1 cellular context compared by ENCODE assay signal in the genomic region with DNA sequence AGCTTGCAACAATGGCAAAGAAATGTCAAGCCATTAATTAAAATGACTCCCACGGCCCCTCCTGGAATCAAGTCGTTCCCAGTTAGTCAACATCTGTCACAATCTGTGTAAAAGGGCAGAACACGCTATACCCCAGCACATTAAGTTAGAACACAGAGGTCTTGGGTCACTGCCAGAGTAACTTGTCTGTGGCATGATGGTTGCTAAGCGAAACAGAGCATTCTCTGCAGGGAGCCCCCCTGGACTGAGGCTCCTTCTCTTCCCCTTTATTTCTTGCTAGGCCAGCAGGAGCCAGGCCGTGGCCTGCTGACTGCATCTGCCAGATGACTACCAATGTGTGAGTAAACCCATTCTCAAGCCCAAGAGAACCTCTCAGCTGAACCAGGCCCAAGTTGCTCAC.
TF ChIP-seq lines count a peak whose summit lies in the region.

No MANE protein-coding gene starts in this region.

TF ChIP-seq in K562, 482 proteins besides CTCF, POLR2A, EP300 and RAD21 (continued from another document):
- TF ChIP-seq RB1 (IDR thresholded peaks at IDR 0.05; ENCODE audit: low read depth) (no peak), GATA2 (CRISPR knock-in tag; IDR thresholded peaks at IDR 0.05) (no peak), TRIM28 (IDR thresholded peaks at IDR 0.05) (no peak), DIDO1 (tag; IDR thresholded peaks at IDR 0.05; ENCODE audit: low read depth) (no peak), ZNF76 (CRISPR knock-in tag; IDR thresholded peaks at IDR 0.05; ENCODE audit: borderline replicate concordance) (no peak), MCM7 (IDR thresholded peaks at IDR 0.05) (no peak), ZZZ3 (IDR thresholded peaks at IDR 0.05) (no peak), ATF7 (IDR thresholded peaks at IDR 0.05) (no peak), ERF (CRISPR knock-in tag; IDR thresholded peaks at IDR 0.05) (no peak), ETV1 (tag; conservative IDR thresholded peaks at IDR 0.05; ENCODE audit: low read depth) (no peak), EHMT2 (IDR thresholded peaks at IDR 0.05) (no peak)
- TF ChIP-seq, protein P1, sequence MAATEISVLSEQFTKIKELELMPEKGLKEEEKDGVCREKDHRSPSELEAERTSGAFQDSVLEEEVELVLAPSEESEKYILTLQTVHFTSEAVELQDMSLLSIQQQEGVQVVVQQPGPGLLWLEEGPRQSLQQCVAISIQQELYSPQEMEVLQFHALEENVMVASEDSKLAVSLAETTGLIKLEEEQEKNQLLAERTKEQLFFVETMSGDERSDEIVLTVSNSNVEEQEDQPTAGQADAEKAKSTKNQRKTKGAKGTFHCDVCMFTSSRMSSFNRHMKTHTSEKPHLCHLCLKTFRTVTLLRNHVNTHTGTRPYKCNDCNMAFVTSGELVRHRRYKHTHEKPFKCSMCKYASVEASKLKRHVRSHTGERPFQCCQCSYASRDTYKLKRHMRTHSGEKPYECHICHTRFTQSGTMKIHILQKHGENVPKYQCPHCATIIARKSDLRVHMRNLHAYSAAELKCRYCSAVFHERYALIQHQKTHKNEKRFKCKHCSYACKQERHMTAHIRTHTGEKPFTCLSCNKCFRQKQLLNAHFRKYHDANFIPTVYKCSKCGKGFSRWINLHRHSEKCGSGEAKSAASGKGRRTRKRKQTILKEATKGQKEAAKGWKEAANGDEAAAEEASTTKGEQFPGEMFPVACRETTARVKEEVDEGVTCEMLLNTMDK (IDR thresholded peaks at IDR 0.05; ENCODE audit: borderline replicate concordance, insufficient read depth, low read depth, low read length, poor library complexity, severe bottlenecking): no peak
- TF ChIP-seq, protein P2, sequence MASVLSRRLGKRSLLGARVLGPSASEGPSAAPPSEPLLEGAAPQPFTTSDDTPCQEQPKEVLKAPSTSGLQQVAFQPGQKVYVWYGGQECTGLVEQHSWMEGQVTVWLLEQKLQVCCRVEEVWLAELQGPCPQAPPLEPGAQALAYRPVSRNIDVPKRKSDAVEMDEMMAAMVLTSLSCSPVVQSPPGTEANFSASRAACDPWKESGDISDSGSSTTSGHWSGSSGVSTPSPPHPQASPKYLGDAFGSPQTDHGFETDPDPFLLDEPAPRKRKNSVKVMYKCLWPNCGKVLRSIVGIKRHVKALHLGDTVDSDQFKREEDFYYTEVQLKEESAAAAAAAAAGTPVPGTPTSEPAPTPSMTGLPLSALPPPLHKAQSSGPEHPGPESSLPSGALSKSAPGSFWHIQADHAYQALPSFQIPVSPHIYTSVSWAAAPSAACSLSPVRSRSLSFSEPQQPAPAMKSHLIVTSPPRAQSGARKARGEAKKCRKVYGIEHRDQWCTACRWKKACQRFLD (CRISPR knock-in tag; IDR thresholded peaks at IDR 0.05): no peak
- TF ChIP-seq, protein P3, sequence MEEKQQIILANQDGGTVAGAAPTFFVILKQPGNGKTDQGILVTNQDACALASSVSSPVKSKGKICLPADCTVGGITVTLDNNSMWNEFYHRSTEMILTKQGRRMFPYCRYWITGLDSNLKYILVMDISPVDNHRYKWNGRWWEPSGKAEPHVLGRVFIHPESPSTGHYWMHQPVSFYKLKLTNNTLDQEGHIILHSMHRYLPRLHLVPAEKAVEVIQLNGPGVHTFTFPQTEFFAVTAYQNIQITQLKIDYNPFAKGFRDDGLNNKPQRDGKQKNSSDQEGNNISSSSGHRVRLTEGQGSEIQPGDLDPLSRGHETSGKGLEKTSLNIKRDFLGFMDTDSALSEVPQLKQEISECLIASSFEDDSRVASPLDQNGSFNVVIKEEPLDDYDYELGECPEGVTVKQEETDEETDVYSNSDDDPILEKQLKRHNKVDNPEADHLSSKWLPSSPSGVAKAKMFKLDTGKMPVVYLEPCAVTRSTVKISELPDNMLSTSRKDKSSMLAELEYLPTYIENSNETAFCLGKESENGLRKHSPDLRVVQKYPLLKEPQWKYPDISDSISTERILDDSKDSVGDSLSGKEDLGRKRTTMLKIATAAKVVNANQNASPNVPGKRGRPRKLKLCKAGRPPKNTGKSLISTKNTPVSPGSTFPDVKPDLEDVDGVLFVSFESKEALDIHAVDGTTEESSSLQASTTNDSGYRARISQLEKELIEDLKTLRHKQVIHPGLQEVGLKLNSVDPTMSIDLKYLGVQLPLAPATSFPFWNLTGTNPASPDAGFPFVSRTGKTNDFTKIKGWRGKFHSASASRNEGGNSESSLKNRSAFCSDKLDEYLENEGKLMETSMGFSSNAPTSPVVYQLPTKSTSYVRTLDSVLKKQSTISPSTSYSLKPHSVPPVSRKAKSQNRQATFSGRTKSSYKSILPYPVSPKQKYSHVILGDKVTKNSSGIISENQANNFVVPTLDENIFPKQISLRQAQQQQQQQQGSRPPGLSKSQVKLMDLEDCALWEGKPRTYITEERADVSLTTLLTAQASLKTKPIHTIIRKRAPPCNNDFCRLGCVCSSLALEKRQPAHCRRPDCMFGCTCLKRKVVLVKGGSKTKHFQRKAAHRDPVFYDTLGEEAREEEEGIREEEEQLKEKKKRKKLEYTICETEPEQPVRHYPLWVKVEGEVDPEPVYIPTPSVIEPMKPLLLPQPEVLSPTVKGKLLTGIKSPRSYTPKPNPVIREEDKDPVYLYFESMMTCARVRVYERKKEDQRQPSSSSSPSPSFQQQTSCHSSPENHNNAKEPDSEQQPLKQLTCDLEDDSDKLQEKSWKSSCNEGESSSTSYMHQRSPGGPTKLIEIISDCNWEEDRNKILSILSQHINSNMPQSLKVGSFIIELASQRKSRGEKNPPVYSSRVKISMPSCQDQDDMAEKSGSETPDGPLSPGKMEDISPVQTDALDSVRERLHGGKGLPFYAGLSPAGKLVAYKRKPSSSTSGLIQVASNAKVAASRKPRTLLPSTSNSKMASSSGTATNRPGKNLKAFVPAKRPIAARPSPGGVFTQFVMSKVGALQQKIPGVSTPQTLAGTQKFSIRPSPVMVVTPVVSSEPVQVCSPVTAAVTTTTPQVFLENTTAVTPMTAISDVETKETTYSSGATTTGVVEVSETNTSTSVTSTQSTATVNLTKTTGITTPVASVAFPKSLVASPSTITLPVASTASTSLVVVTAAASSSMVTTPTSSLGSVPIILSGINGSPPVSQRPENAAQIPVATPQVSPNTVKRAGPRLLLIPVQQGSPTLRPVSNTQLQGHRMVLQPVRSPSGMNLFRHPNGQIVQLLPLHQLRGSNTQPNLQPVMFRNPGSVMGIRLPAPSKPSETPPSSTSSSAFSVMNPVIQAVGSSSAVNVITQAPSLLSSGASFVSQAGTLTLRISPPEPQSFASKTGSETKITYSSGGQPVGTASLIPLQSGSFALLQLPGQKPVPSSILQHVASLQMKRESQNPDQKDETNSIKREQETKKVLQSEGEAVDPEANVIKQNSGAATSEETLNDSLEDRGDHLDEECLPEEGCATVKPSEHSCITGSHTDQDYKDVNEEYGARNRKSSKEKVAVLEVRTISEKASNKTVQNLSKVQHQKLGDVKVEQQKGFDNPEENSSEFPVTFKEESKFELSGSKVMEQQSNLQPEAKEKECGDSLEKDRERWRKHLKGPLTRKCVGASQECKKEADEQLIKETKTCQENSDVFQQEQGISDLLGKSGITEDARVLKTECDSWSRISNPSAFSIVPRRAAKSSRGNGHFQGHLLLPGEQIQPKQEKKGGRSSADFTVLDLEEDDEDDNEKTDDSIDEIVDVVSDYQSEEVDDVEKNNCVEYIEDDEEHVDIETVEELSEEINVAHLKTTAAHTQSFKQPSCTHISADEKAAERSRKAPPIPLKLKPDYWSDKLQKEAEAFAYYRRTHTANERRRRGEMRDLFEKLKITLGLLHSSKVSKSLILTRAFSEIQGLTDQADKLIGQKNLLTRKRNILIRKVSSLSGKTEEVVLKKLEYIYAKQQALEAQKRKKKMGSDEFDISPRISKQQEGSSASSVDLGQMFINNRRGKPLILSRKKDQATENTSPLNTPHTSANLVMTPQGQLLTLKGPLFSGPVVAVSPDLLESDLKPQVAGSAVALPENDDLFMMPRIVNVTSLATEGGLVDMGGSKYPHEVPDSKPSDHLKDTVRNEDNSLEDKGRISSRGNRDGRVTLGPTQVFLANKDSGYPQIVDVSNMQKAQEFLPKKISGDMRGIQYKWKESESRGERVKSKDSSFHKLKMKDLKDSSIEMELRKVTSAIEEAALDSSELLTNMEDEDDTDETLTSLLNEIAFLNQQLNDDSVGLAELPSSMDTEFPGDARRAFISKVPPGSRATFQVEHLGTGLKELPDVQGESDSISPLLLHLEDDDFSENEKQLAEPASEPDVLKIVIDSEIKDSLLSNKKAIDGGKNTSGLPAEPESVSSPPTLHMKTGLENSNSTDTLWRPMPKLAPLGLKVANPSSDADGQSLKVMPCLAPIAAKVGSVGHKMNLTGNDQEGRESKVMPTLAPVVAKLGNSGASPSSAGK (IDR thresholded peaks at IDR 0.05): no peak
- TF ChIP-seq, protein P4, sequence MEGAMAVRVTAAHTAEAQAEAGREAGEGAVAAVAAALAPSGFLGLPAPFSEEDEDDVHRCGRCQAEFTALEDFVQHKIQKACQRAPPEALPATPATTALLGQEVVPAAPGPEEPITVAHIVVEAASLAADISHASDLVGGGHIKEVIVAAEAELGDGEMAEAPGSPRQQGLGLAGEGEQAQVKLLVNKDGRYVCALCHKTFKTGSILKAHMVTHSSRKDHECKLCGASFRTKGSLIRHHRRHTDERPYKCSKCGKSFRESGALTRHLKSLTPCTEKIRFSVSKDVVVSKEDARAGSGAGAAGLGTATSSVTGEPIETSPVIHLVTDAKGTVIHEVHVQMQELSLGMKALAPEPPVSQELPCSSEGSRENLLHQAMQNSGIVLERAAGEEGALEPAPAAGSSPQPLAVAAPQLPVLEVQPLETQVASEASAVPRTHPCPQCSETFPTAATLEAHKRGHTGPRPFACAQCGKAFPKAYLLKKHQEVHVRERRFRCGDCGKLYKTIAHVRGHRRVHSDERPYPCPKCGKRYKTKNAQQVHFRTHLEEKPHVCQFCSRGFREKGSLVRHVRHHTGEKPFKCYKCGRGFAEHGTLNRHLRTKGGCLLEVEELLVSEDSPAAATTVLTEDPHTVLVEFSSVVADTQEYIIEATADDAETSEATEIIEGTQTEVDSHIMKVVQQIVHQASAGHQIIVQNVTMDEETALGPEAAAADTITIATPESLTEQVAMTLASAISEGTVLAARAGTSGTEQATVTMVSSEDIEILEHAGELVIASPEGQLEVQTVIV (CRISPR knock-in tag; IDR thresholded peaks at IDR 0.05; ENCODE audit: borderline replicate concordance): no peak
- TF ChIP-seq, protein P5, sequence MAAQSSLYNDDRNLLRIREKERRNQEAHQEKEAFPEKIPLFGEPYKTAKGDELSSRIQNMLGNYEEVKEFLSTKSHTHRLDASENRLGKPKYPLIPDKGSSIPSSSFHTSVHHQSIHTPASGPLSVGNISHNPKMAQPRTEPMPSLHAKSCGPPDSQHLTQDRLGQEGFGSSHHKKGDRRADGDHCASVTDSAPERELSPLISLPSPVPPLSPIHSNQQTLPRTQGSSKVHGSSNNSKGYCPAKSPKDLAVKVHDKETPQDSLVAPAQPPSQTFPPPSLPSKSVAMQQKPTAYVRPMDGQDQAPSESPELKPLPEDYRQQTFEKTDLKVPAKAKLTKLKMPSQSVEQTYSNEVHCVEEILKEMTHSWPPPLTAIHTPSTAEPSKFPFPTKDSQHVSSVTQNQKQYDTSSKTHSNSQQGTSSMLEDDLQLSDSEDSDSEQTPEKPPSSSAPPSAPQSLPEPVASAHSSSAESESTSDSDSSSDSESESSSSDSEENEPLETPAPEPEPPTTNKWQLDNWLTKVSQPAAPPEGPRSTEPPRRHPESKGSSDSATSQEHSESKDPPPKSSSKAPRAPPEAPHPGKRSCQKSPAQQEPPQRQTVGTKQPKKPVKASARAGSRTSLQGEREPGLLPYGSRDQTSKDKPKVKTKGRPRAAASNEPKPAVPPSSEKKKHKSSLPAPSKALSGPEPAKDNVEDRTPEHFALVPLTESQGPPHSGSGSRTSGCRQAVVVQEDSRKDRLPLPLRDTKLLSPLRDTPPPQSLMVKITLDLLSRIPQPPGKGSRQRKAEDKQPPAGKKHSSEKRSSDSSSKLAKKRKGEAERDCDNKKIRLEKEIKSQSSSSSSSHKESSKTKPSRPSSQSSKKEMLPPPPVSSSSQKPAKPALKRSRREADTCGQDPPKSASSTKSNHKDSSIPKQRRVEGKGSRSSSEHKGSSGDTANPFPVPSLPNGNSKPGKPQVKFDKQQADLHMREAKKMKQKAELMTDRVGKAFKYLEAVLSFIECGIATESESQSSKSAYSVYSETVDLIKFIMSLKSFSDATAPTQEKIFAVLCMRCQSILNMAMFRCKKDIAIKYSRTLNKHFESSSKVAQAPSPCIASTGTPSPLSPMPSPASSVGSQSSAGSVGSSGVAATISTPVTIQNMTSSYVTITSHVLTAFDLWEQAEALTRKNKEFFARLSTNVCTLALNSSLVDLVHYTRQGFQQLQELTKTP (IDR thresholded peaks at IDR 0.05; ENCODE audit: low read depth in 1 of 2, partially characterized antibody in 2 of 2): no peak
